9 cellular contexts compared by ENCODE assay signal in genomic region chr17:4607773-4608187, GRCh38. TPM values are rescaled to one million over a fixed set of nuclear protein-coding genes. Genes with fewer than 3 reads are reported as not detected.
A peak's percentile ranks its signal among the peaks of the same experiment; 100 is the strongest.
DNase-seq lines count a peak whose midpoint lies in the region; ATAC-seq, FAIRE-seq and TF ChIP-seq lines count a peak whose summit lies in the region.
"Had no signal": no experiment of that assay in that cellular context is flagged by ENCODE, and none has a peak within 500 bp of the region (broad histone marks: within the 10 kb centered on the region; RNA-seq: fewer than 3 reads in every experiment).

No MANE protein-coding gene starts in this region.

- H3K9me1 ChIP-seq in K562 (ENCODE audit: control insufficient read depth, insufficient read depth, low read length): no peaks in the 10 kb centered on the region

- no peaks in the 10 kb centered on the region for H3K23me2 ChIP-seq in H9 (ENCODE audit: insufficient read length, low read depth, low read length, poor library complexity, severe bottlenecking)

- DNase-seq in H9 (peak; percentile 27), K562 (ENCODE audit: extremely low read depth in 1 of 4, low spot score in 3 of 4) (peak in 2 of 4 experiments; percentile 25 to 53), iris pigment epithelial cell (ENCODE audit: low read depth) (peak; percentile 70), gastrocnemius medialis (peak in 1 of 2 donors; percentile 76), germinal center (ENCODE audit: low spot score) (no peak), HuH-7.5 (ENCODE audit: low spot score) (no peak), HT-29 (ENCODE audit: low spot score) (no peak)

- no peak for FAIRE-seq in K562 (lab: Jason Lieb, UNC)

- no TSS peak for BruUV-seq in K562 (replicated peaks; lab: Mats Ljungman, UMichigan)

- H3K9me3 ChIP-seq in H9 (ENCODE audit: control insufficient read depth, low read depth, low read length): no peaks in the 10 kb centered on the region
- H3K9me3 ChIP-seq in K562 (replicated peaks; ENCODE audit: control insufficient read depth, insufficient read depth, low read depth, low read length): no peaks in the 10 kb centered on the region
- H3K9me3 ChIP-seq in gastrocnemius medialis: no peaks in the 10 kb centered on the region

- TF ChIP-seq CTCF in H9 (conservative IDR thresholded peaks at IDR 0.05) (no peak), K562 (IDR thresholded peaks at IDR 0.05 in 2 of 3, conservative IDR thresholded peaks at IDR 0.05 in 1 of 3; ENCODE audit: insufficient read depth in 2 of 3, low read depth in 1 of 3, low read length in 3 of 3) (no peak), gastrocnemius medialis (IDR thresholded peaks at IDR 0.05 in 4 of 5, conservative IDR thresholded peaks at IDR 0.05 in 1 of 5) (no peak)

- H3K27ac ChIP-seq in H9 (ENCODE audit: insufficient read length, low read depth, low read length): no peak overlapping the region
- no peak overlapping the region for H3K27ac ChIP-seq in K562 (ENCODE audit: extremely low read depth, low read depth, low read length)
- H3K27ac ChIP-seq in gastrocnemius medialis: peak overlapping the region; percentile 86 to 100 (median 94)

- peak overlapping the region; percentile 42 to 87 (median 64); a peak in 4 of 7 replicates for H3K27ac Mint-ChIP-seq in H9

- H2BK5ac ChIP-seq in H9 (ENCODE audit: insufficient read length, low read length): no peak overlapping the region

- no peak overlapping the region for H2BK15ac ChIP-seq in H9 (ENCODE audit: low read depth, low read length)

- no peak overlapping the region for H3K56ac ChIP-seq in H9 (ENCODE audit: insufficient read length, low read depth, low read length)

- H3K9ac ChIP-seq in H9 (ENCODE audit: extremely low read depth, insufficient read length, low read length) (peak overlapping the region; percentile 26), K562 (ENCODE audit: insufficient read depth in 1 of 2, low read depth in 2 of 2, low read length in 2 of 2) (no peak overlapping the region)

- H3K14ac ChIP-seq in H9 (ENCODE audit: insufficient read depth, low read length): no peak overlapping the region

- in situ Hi-C loops in K562 (cut with MboI) (no loop called here), gastrocnemius medialis (cut with MboI; ENCODE audit: low sequenced_read_pairs in 4 of 4) (no loop called here)

- TF ChIP-seq RAD21 in K562 (CRISPR knock-in tag; conservative IDR thresholded peaks at IDR 0.05 in 1 of 2, IDR thresholded peaks at IDR 0.05 in 1 of 2): no peak

- H4K20me1 ChIP-seq in H9 (ENCODE audit: control insufficient read depth, insufficient read depth, insufficient read length) (no peaks in the 10 kb centered on the region), K562 (replicated peaks; ENCODE audit: control insufficient read depth, insufficient read depth, low read length) (0 out of 2 replicates have a peak, but pooled peaks cover 6% of the 10 kb centered on the region)

- H4K8ac ChIP-seq in H9 (replicated peaks; ENCODE audit: insufficient read length, low read depth, low read length): no peak overlapping the region

- POLR2A ChIA-PET in K562 (lab: Yijun Ruan, JAX): no interaction called here

- no peak overlapping the region for H2BK12ac ChIP-seq in H9 (ENCODE audit: insufficient read length, low read depth, low read length)

- no peak overlapping the region for H2BK20ac ChIP-seq in H9 (ENCODE audit: low read depth, low read length, poor library complexity, severe bottlenecking)

- H2AFZ ChIP-seq in H9 (ENCODE audit: low read length) (no peak overlapping the region), K562 (ENCODE audit: low read depth, low read length) (no peak overlapping the region)

- H3K27me3 ChIP-seq in H9 (ENCODE audit: insufficient read depth, low read length) (no peaks in the 10 kb centered on the region), K562 (ENCODE audit: control insufficient read depth in 2 of 2, insufficient read depth in 2 of 2, low read length in 2 of 2) (peaks cover 20 to 59% of the 10 kb centered on the region in 2 experiments), gastrocnemius medialis (no peaks in the 10 kb centered on the region)

- peaks cover 3% of the 10 kb centered on the region; the same call in 1 of the 2 replicates for H3K27me3 Mint-ChIP-seq in H9 (ENCODE audit: low read depth)

- H3K4me2 ChIP-seq in H9 (ENCODE audit: insufficient read depth, insufficient read length, low read length) (no peak overlapping the region), K562 (ENCODE audit: insufficient read depth, low read length) (no peak overlapping the region)

- intact Hi-C loops in K562 (cut with micrococcal nuclease) (no loop called here), gastrocnemius medialis (cut with DNase I; ENCODE audit: low total_unique reads) (loop anchor here (2.0 kb wide), 1 partner anchor 17 kb away; no protein-coding TSS in a partner anchor)

- H3K4me3 ChIP-seq in K562: no peak overlapping the region
- no peak overlapping the region for H3K4me3 ChIP-seq in gastrocnemius medialis

- no peak overlapping the region for H3K4ac ChIP-seq in H9 (ENCODE audit: low read depth, low read length)

- ATAC-seq in K562 (no peak), gastrocnemius medialis (no peak), GM18858 (IDR thresholded peaks at IDR 0.05; ENCODE audit: unreplicated experiment) (no peak)

- H3K9me3 Mint-ChIP-seq in H9: no peaks in the 10 kb centered on the region

- no peaks in the 10 kb centered on the region for H3K4me1 ChIP-seq in H9 (ENCODE audit: insufficient read depth, low read length)
- peaks cover 3 to 7% of the 10 kb centered on the region in 2 experiments; a peak in 3 of 5 replicates for H3K4me1 ChIP-seq in K562 (replicated peaks in 1 of 2; ENCODE audit: control insufficient read depth in 2 of 2, insufficient read depth in 2 of 2, low read length in 2 of 2)
- peaks cover 82 to 83% of the 10 kb centered on the region in 2 donors for H3K4me1 ChIP-seq in gastrocnemius medialis

- no peak for TF ChIP-seq EP300 in K562 (IDR thresholded peaks at IDR 0.05; ENCODE audit: low read length)

- no peaks in the 10 kb centered on the region for H3K79me1 ChIP-seq in H9 (ENCODE audit: insufficient read depth, low read depth, low read length, poor library complexity, severe bottlenecking)

- H3K4me3 Mint-ChIP-seq in H9: no peak overlapping the region

- H3T11ph ChIP-seq in H9 (ENCODE audit: low read length): no peak overlapping the region

- no peak overlapping the region for H3K23ac ChIP-seq in H9 (ENCODE audit: insufficient read length, low read depth, low read length)

- no peak overlapping the region for H2AK5ac ChIP-seq in H9 (ENCODE audit: insufficient read length, low read length)

- H3K4me1 Mint-ChIP-seq in H9: peaks cover 16 to 30% of the 10 kb centered on the region in 2 experiments

- H2BK120ac ChIP-seq in H9 (ENCODE audit: low read depth, low read length, poor library complexity, severe bottlenecking): no peak overlapping the region

- no peak overlapping the region for H3K18ac ChIP-seq in H9 (ENCODE audit: insufficient read length, low read depth, low read length)

- WGBS in H9 (ENCODE audit: extremely low coverage, insufficient read length, low lambda C conversion rate): no CpG with 5 or more reads among the region's 9 CpGs
- WGBS in K562 (ENCODE audit: insufficient coverage, low coverage, missing lambda C conversion rate): 0% methylated on average over 8 of the region's 9 CpGs

- H4K91ac ChIP-seq in H9 (ENCODE audit: insufficient read length, low read depth, low read length): no peak overlapping the region

- CTCF ChIA-PET in K562 (lab: Yijun Ruan, JAX; ENCODE audit: low intra/inter-chr PET ratio): no interaction called here

- TF ChIP-seq POLR2A in K562 (conservative IDR thresholded peaks at IDR 0.05): no peak
- no peak for TF ChIP-seq POLR2A in gastrocnemius medialis (IDR thresholded peaks at IDR 0.05)

- H3K36me3 ChIP-seq in K562 (ENCODE audit: control insufficient read depth, insufficient read depth, low read length) (no peaks in the 10 kb centered on the region), gastrocnemius medialis (peaks cover 0 to 17% of the 10 kb centered on the region in 2 donors)

- H3K79me2 ChIP-seq in H9 (ENCODE audit: insufficient read depth, low read length) (no peaks in the 10 kb centered on the region), K562 (ENCODE audit: control insufficient read depth, insufficient read depth, low read length) (no peaks in the 10 kb centered on the region)

- H3K36me3 Mint-ChIP-seq in H9 (ENCODE audit: insufficient read depth in 1 of 3, low read depth in 3 of 3): no peaks in the 10 kb centered on the region

- H4K5ac ChIP-seq in H9 (ENCODE audit: insufficient read length, low read depth, low read length): no peak overlapping the region

RNA-seq across cellular contexts. Expression of gene SMTNL2, which starts 23.5 kb away (rescaled TPM):
- total RNA-seq in H9 (2021): 0.77 and 1.6 TPM in 2 replicates
- not detected in 2 replicates for total RNA-seq in K562 (2011; cell fraction: chromatin; rRNA removed; ENCODE audit: low replicate concordance)
- not detected in 2 replicates for total RNA-seq in K562 (2011; cell fraction: nucleolus; rRNA removed)
- not detected in 2 replicates for total RNA-seq in K562 (2011; cell fraction: nucleoplasm; rRNA removed)
- not detected in 2 replicates for total RNA-seq in K562 (2014; rRNA removed)
- total RNA-seq in K562 (2014; rRNA removed; fragmentation: Illumina TruSeq; extraction: Trizol): not detected in 2 replicates
- total RNA-seq in K562 (2015; rRNA removed; fragmentation: Illumina TruSeq; extraction: Trizol): not detected in 2 replicates
- not detected in 2 replicates for total RNA-seq in K562 (2021)
- 0.04 TPM in 1 of 2 replicates, not detected in the other for polyA plus RNA-seq in K562 (2011; rRNA removed)
- not detected in 2 replicates for polyA plus RNA-seq in K562 (2011; cell fraction: cytosol; rRNA removed)
- not detected in 2 replicates for polyA plus RNA-seq in K562 (2011; cell fraction: nucleus; rRNA removed)
- not detected in 2 replicates for polyA plus RNA-seq in K562 (2012)
- not detected in 2 replicates for polyA plus RNA-seq in K562 (2014; fragmentation: Illumina TruSeq; extraction: Trizol)
- not detected for polyA plus RNA-seq in K562 (2014; fragmentation: Nextera tagmentation; extraction: Ambion mirVana)
- not detected in 2 replicates for polyA plus RNA-seq in K562 (2014; rRNA removed)
- not detected in 2 replicates for polyA minus RNA-seq in K562 (2011; rRNA and poly(A)+ RNA removed)
- polyA minus RNA-seq in K562 (2011; cell fraction: cytosol; rRNA and poly(A)+ RNA removed): not detected in 2 replicates
- not detected in 2 replicates for polyA minus RNA-seq in K562 (2011; cell fraction: nucleus; rRNA and poly(A)+ RNA removed)
- 100 to 1,000 TPM; 110 to 588 (median 420) TPM for total RNA-seq in gastrocnemius medialis
- not detected in 2 replicates for total RNA-seq in HT-29 (2014; rRNA removed; shearing (Covaris generic))
- total RNA-seq: OCI-LY7 had no signal

RNA-seq across cellular contexts. Expression of gene ALOX15, which starts 33.7 kb away (rescaled TPM):
- total RNA-seq in H9 (2021) (0.31 and 0.39 TPM in 2 replicates), K562 (2014; rRNA removed) (not detected in 2 replicates), K562 (2014; rRNA removed; fragmentation: Illumina TruSeq; extraction: Trizol) (not detected in 2 replicates), K562 (2015; rRNA removed; fragmentation: Illumina TruSeq; extraction: Trizol) (not detected in 2 replicates), K562 (2021) (not detected in 2 replicates), gastrocnemius medialis (not detected)
- not detected in 2 replicates for total RNA-seq in K562 (2011; cell fraction: chromatin; rRNA removed; ENCODE audit: low replicate concordance)
- not detected in 2 replicates for total RNA-seq in K562 (2011; cell fraction: nucleolus; rRNA removed)
- not detected in 2 replicates for total RNA-seq in K562 (2011; cell fraction: nucleoplasm; rRNA removed)
- polyA plus RNA-seq in K562 (2011; rRNA removed) (not detected in 2 replicates), K562 (2014; fragmentation: Illumina TruSeq; extraction: Trizol) (not detected in 2 replicates), K562 (2014; fragmentation: Nextera tagmentation; extraction: Ambion mirVana) (not detected), K562 (2014; rRNA removed) (not detected in 2 replicates)
- not detected in 2 replicates for polyA plus RNA-seq in K562 (2011; cell fraction: cytosol; rRNA removed)
- not detected in 2 replicates for polyA plus RNA-seq in K562 (2011; cell fraction: nucleus; rRNA removed)
- polyA plus RNA-seq in K562 (2012): not detected in 2 replicates
- not detected in 2 replicates for polyA minus RNA-seq in K562 (2011; rRNA and poly(A)+ RNA removed)
- not detected in 2 replicates for polyA minus RNA-seq in K562 (2011; cell fraction: cytosol; rRNA and poly(A)+ RNA removed)
- not detected in 2 replicates for polyA minus RNA-seq in K562 (2011; cell fraction: nucleus; rRNA and poly(A)+ RNA removed)
- 0.13 TPM in 1 of 2 replicates, not detected in the other for total RNA-seq in HT-29 (2014; rRNA removed; shearing (Covaris generic))

RNA-seq across cellular contexts. Expression of gene GGT6, which starts 47.4 kb away (rescaled TPM):
- total RNA-seq in H9 (2021) (0.13 and 0.17 TPM in 2 replicates), K562 (2014; rRNA removed) (not detected in 2 replicates), K562 (2014; rRNA removed; fragmentation: Illumina TruSeq; extraction: Trizol) (not detected in 2 replicates), K562 (2015; rRNA removed; fragmentation: Illumina TruSeq; extraction: Trizol) (not detected in 2 replicates), K562 (2021) (0.09 TPM in 1 of 2 replicates, not detected in the other), gastrocnemius medialis (under 1 TPM in 1 of 4 donors, not detected in 3; 0.63 TPM)
- total RNA-seq in K562 (2011; cell fraction: chromatin; rRNA removed; ENCODE audit: low replicate concordance): not detected in 2 replicates
- not detected in 2 replicates for total RNA-seq in K562 (2011; cell fraction: nucleolus; rRNA removed)
- not detected in 2 replicates for total RNA-seq in K562 (2011; cell fraction: nucleoplasm; rRNA removed)
- polyA plus RNA-seq in K562 (2011; rRNA removed) (not detected in 2 replicates), K562 (2014; fragmentation: Illumina TruSeq; extraction: Trizol) (not detected in 2 replicates), K562 (2014; fragmentation: Nextera tagmentation; extraction: Ambion mirVana) (not detected), K562 (2014; rRNA removed) (0.42 TPM in 1 of 2 replicates, not detected in the other)
- not detected in 2 replicates for polyA plus RNA-seq in K562 (2011; cell fraction: cytosol; rRNA removed)
- polyA plus RNA-seq in K562 (2011; cell fraction: nucleus; rRNA removed): not detected in 2 replicates
- polyA plus RNA-seq in K562 (2012): not detected in 2 replicates
- polyA minus RNA-seq in K562 (2011; rRNA and poly(A)+ RNA removed): not detected in 2 replicates
- not detected in 2 replicates for polyA minus RNA-seq in K562 (2011; cell fraction: cytosol; rRNA and poly(A)+ RNA removed)
- not detected in 2 replicates for polyA minus RNA-seq in K562 (2011; cell fraction: nucleus; rRNA and poly(A)+ RNA removed)
- total RNA-seq in HT-29 (2014; rRNA removed; shearing (Covaris generic)): 4.8 and 7.0 TPM in 2 replicates
- total RNA-seq: OCI-LY7 had no signal

RNA-seq across cellular contexts. Expression of gene MYBBP1A, which starts 52.6 kb away (rescaled TPM):
- 177 and 181 TPM in 2 replicates for total RNA-seq in H9 (2021)
- total RNA-seq in K562 (2011; cell fraction: chromatin; rRNA removed; ENCODE audit: low replicate concordance): 95.2 and 270 TPM in 2 replicates
- total RNA-seq in K562 (2011; cell fraction: nucleolus; rRNA removed): 174 and 191 TPM in 2 replicates
- 98.3 and 111 TPM in 2 replicates for total RNA-seq in K562 (2011; cell fraction: nucleoplasm; rRNA removed)
- 109 and 132 TPM in 2 replicates for total RNA-seq in K562 (2014; rRNA removed)
- 19.8 and 23.3 TPM in 2 replicates for total RNA-seq in K562 (2014; rRNA removed; fragmentation: Illumina TruSeq; extraction: Trizol)
- total RNA-seq in K562 (2015; rRNA removed; fragmentation: Illumina TruSeq; extraction: Trizol): 47.2 and 47.6 TPM in 2 replicates
- 107 and 114 TPM in 2 replicates for total RNA-seq in K562 (2021)
- 17.7 and 32.4 TPM in 2 replicates for polyA plus RNA-seq in K562 (2011; rRNA removed)
- polyA plus RNA-seq in K562 (2011; cell fraction: cytosol; rRNA removed): 16.3 and 33.1 TPM in 2 replicates
- 131 and 209 TPM in 2 replicates for polyA plus RNA-seq in K562 (2011; cell fraction: nucleus; rRNA removed)
- 37.2 and 61.4 TPM in 2 replicates for polyA plus RNA-seq in K562 (2012)
- 70.7 and 73.8 TPM in 2 replicates for polyA plus RNA-seq in K562 (2014; fragmentation: Illumina TruSeq; extraction: Trizol)
- 1 to 10 TPM; 2.0 to 2.4 TPM for polyA plus RNA-seq in K562 (2014; fragmentation: Nextera tagmentation; extraction: Ambion mirVana)
- polyA plus RNA-seq in K562 (2014; rRNA removed): 69.7 and 77.2 TPM in 2 replicates
- polyA minus RNA-seq in K562 (2011; rRNA and poly(A)+ RNA removed): 23.5 and 30.7 TPM in 2 replicates
- polyA minus RNA-seq in K562 (2011; cell fraction: cytosol; rRNA and poly(A)+ RNA removed): 53.6 and 56.5 TPM in 2 replicates
- polyA minus RNA-seq in K562 (2011; cell fraction: nucleus; rRNA and poly(A)+ RNA removed): 54.6 and 62.6 TPM in 2 replicates
- total RNA-seq in gastrocnemius medialis: 10 to 100 TPM; 42.5 to 60.2 (median 48.9) TPM
- 136 and 177 TPM in 2 replicates for total RNA-seq in HT-29 (2014; rRNA removed; shearing (Covaris generic))

Comparison
In these comparisons a context has a peak if more than half of its experiments do, and no peak if none do; other contexts are left out.
1. DNase-seq: peak in H9 (single experiment) and iris pigment epithelial cell (single experiment); none in germinal center (single experiment), HuH-7.5 (single experiment) and HT-29 (single experiment).
2. H3K27ac ChIP-seq: peak in gastrocnemius medialis (4 of 4); none in H9 (single experiment) and K562 (single experiment).
3. RNA of gene SMTNL2, which starts 23.5 kb away (total RNA-seq): 110 to 588 TPM in gastrocnemius medialis; 0.77 to 1.6 TPM in H9, not detected in K562 and not detected in HT-29; every median in the first group is over 10 times any median in the second.